In genomic region chr6:128519931-128520435, GRCh38 we compare ENCODE assay signal across 8 cellular contexts. TPM values are rescaled to one million over a fixed set of nuclear protein-coding genes. Genes with fewer than 3 reads are reported as not detected.
DNase-seq lines count a peak whose midpoint lies in the region; ATAC-seq and TF ChIP-seq lines count a peak whose summit lies in the region.

No MANE protein-coding gene starts in this region.

- ATAC-seq in GM19025 (IDR thresholded peaks at IDR 0.05; ENCODE audit: low read depth, unreplicated experiment) (peak; percentile 18), HG03139 (IDR thresholded peaks at IDR 0.05; ENCODE audit: unreplicated experiment) (peak; percentile 11)

- peak; percentile 73 for DNase-seq in A673 (ENCODE audit: low spot score)
- peak; percentile 13 for DNase-seq in T-helper 2 cell treated with Interferon-gamma antibody and Interleukin-4, amounts not matched to agents 5 μg/mL and 100 μg/mL, for 36 hours (ENCODE audit: low spot score)
- peak in 38 of 61 donors; percentile 14 to 88 (median 70) for DNase-seq in caudate nucleus (lab: John Stamatoyannopoulos, UW)
- peak; percentile 31 for DNase-seq in stimulated activated CD4-positive, alpha-beta T cell treated with anti-CD3 and anti-CD28 coated beads, Interleukin-2, amount 100 ng/mL, for 4 hours (ENCODE audit: low read depth)
- DNase-seq in GF-D8 (lab: John Stamatoyannopoulos, UW): no peak

- H3K27me3 Mint-ChIP-seq in T-helper 2 cell treated with Interferon-gamma antibody and Interleukin-4, amounts not matched to agents 5 μg/mL and 100 μg/mL, for 36 hours (ENCODE audit: low read depth): peaks cover 75% of the 10 kb centered on the region

- H3K36me3 Mint-ChIP-seq in T-helper 2 cell treated with Interferon-gamma antibody and Interleukin-4, amounts not matched to agents 5 μg/mL and 100 μg/mL, for 36 hours (ENCODE audit: low read depth): no peaks in the 10 kb centered on the region

- peaks cover 19% of the 10 kb centered on the region for H3K4me1 Mint-ChIP-seq in T-helper 2 cell treated with Interferon-gamma antibody and Interleukin-4, amounts not matched to agents 5 μg/mL and 100 μg/mL, for 36 hours (ENCODE audit: low read depth)

- H3K27ac ChIP-seq in A673 (ENCODE audit: low read depth, low read length, poor library complexity, severe bottlenecking): peak overlapping the region; percentile 96
- peak overlapping the region; percentile 97 for H3K27ac ChIP-seq in caudate nucleus (ENCODE audit: low read depth, low read length)
- H3K27ac ChIP-seq in layer of hippocampus (ENCODE audit: low read depth, low read length): peak overlapping the region; percentile 93

- CTCF ChIA-PET in A673 (lab: Charles Lee): interaction anchor here (0.6 to 0.8 kb wide), 5 partner anchors 9 to 914 kb away, joined by 3 to 6 read pairs (median 3); no protein-coding TSS in a partner anchor

- no peak for TF ChIP-seq CTCF in A673 (conservative IDR thresholded peaks at IDR 0.05; ENCODE audit: low read depth, low read length)

- H3K27ac Mint-ChIP-seq in T-helper 2 cell treated with Interferon-gamma antibody and Interleukin-4, amounts not matched to agents 5 μg/mL and 100 μg/mL, for 36 hours: peak overlapping the region; percentile 78

- no peaks in the 10 kb centered on the region for H3K36me3 ChIP-seq in A673 (ENCODE audit: insufficient read depth, low read length, poor library complexity, severe bottlenecking)

- H3K4me1 ChIP-seq in A673 (ENCODE audit: insufficient read depth, low read length, poor library complexity, severe bottlenecking): peaks cover 44% of the 10 kb centered on the region

- intact Hi-C loops in A673 (cut with micrococcal nuclease; ENCODE audit: unreplicated experiment): loop anchor here (5.0 to 10.0 kb wide), 5 partner anchors 83 to 735 kb away; no protein-coding TSS in a partner anchor

- no TSS peak for BruUV-seq in A673 (replicated peaks; lab: Mats Ljungman, UMichigan)

- H3K4me3 ChIP-seq in A673 (ENCODE audit: low read depth, low read length, poor library complexity, severe bottlenecking): peak overlapping the region; percentile 90

- POLR2A ChIA-PET in A673 (lab: Charles Lee; ENCODE audit: low non-redundant PET): interaction anchor here (0.6 kb wide), 1 partner anchor 1398 kb away, joined by 3 read pairs; no protein-coding TSS in a partner anchor

- no peaks in the 10 kb centered on the region for H3K27me3 ChIP-seq in A673 (replicated peaks; ENCODE audit: insufficient read depth, low read depth, low read length, poor library complexity)
- H3K27me3 ChIP-seq in layer of hippocampus (ENCODE audit: control insufficient read depth, insufficient read depth, low read length): no peaks in the 10 kb centered on the region

- H3K9me3 Mint-ChIP-seq in T-helper 2 cell treated with Interferon-gamma antibody and Interleukin-4, amounts not matched to agents 5 μg/mL and 100 μg/mL, for 36 hours: no peaks in the 10 kb centered on the region

- no peaks in the 10 kb centered on the region for H3K9me3 ChIP-seq in A673 (ENCODE audit: low read depth, low read length, poor library complexity, severe bottlenecking)

- H3K4me3 Mint-ChIP-seq in T-helper 2 cell treated with Interferon-gamma antibody and Interleukin-4, amounts not matched to agents 5 μg/mL and 100 μg/mL, for 36 hours: peak overlapping the region; percentile 90

RNA-seq across cellular contexts. Expression of gene PTPRK, which starts 0.4 kb away (rescaled TPM):
- 77.3 and 97.5 TPM in 2 replicates for total RNA-seq in A673 (2021)
